16 cellular contexts compared by ENCODE assay signal in the genomic region with DNA sequence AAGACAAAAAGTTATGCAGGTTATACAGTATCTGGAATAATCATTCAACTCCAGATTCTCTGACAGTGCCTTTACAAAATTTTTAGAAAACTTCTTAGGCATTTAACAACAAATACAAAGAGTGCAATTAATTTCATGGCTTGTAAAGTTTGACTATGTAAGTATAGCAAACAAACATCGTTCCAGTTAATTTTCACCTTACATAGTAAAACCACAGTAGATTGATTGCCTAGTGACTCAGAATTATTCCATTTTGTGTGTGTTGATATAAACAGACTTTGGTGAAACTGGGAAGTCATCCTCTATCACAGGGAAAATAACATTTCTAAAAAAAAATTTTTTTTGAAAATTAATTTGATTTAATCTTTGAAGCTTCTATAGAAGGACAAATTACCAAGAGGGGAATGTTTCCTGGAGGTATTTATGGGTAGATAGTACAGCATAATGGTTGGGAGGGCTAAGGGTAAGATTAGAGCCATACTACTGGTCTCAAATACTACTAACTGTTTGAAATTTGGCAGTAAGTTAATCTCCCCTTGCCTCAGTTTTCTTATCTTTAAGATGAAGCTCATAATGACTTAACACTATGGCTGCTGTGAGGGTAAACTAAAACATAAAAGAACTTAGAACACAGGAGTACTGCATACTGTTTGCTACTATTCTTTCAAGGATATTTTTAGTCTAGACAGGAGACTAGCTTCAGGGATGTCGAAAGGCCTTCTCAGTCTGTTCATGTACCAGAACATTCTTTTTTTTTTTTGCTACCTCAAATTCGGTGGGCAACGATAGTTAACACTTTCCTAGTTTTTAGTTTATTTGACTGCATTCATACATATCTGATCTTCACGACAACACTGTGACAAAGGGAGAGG.
"Had no signal": no experiment of that assay in that cellular context is flagged by ENCODE, and none has a peak within 500 bp of the region (broad histone marks: within the 10 kb centered on the region; RNA-seq: fewer than 3 reads in every experiment).

No MANE protein-coding gene starts in this region.

- H3K9me3 Mint-ChIP-seq: activated CD8-positive, alpha-beta T cell treated with anti-CD3 and anti-CD28 coated beads for 36 hours; nephron; stimulated activated naive CD8-positive, alpha-beta T cell treated with anti-CD3 and anti-CD28 coated beads, Interleukin-15, Interleukin-2, amounts not matched to agents 100 ng/mL and 50 ng/mL, for 24 hours had no signal

- H3K27ac ChIP-seq: coronary artery, epithelial cell of prostate, ovary, VCaP had no signal

- H3K27ac Mint-ChIP-seq: activated CD8-positive, alpha-beta T cell treated with anti-CD3 and anti-CD28 coated beads for 36 hours; nephron; stimulated activated naive CD8-positive, alpha-beta T cell treated with anti-CD3 and anti-CD28 coated beads, Interleukin-15, Interleukin-2, amounts not matched to agents 100 ng/mL and 50 ng/mL, for 24 hours had no signal

- H3K36me3 ChIP-seq: ovary had no signal

- H3K4me3 ChIP-seq: coronary artery, ovary had no signal

- ATAC-seq: activated CD8-positive, alpha-beta T cell treated with anti-CD3 and anti-CD28 coated beads for 36 hours; left cardiac atrium had no signal

- H3K4me3 Mint-ChIP-seq: activated CD8-positive, alpha-beta T cell treated with anti-CD3 and anti-CD28 coated beads for 36 hours; nephron; stimulated activated naive CD8-positive, alpha-beta T cell treated with anti-CD3 and anti-CD28 coated beads, Interleukin-15, Interleukin-2, amounts not matched to agents 100 ng/mL and 50 ng/mL, for 24 hours had no signal

- DNase-seq: activated CD4-positive, alpha-beta T cell treated with anti-CD3 and anti-CD28 coated beads for 4 hours; activated CD8-positive, alpha-beta memory T cell treated with anti-CD3 and anti-CD28 coated beads, Interleukin-2, amount 50 U/mL, for 4 hours; activated CD8-positive, alpha-beta T cell treated with anti-CD3 and anti-CD28 coated beads for 36 hours; activated naive CD4-positive, alpha-beta T cell treated with Interleukin-2 at 50 U/mL for 16 hours; effector CD4-positive, alpha-beta T cell; glutamatergic neuron; left cardiac atrium; ovary; stimulated activated CD4-positive, alpha-beta T cell treated with anti-CD3 and anti-CD28 coated beads, Interleukin-4, amount 100 ng/mL, for 1 hour; stimulated activated CD8-positive, alpha-beta memory T cell treated with anti-CD3 and anti-CD28 coated beads, Interleukin-4, amount 100 ng/mL, for 48 hours; T-helper 1 cell had no signal

- H3K9me3 ChIP-seq: ovary had no signal

- H3K27me3 Mint-ChIP-seq: activated CD8-positive, alpha-beta T cell treated with anti-CD3 and anti-CD28 coated beads for 36 hours; stimulated activated naive CD8-positive, alpha-beta T cell treated with anti-CD3 and anti-CD28 coated beads, Interleukin-15, Interleukin-2, amounts not matched to agents 100 ng/mL and 50 ng/mL, for 24 hours had no signal

- H3K27me3 ChIP-seq: ovary had no signal

- H3K4me1 Mint-ChIP-seq: nephron had no signal
